ENCODE assay signal across 23 cellular contexts in genomic region chr4:109020861-109021260, GRCh38.
"Had no signal": no experiment of that assay in that cellular context is flagged by ENCODE, and none has a peak within 500 bp of the region (broad histone marks: within the 10 kb centered on the region; RNA-seq: fewer than 3 reads in every experiment).

No MANE protein-coding gene starts in this region.

- H3K9me3 ChIP-seq: suprapubic skin, testis, thyroid gland, transverse colon, upper lobe of left lung, upper lobe of right lung, uterus, vagina had no signal

- H3K4me3 ChIP-seq: stomach, suprapubic skin, testis, thoracic aorta, thyroid gland, tibial artery, tibial nerve, transverse colon, upper lobe of left lung, upper lobe of right lung, uterus, vagina had no signal

- H3K36me3 ChIP-seq: stomach, suprapubic skin, thoracic aorta, thyroid gland, tibial artery, tibial nerve, transverse colon, upper lobe of left lung, upper lobe of right lung, uterus, vagina had no signal

- H3K4me1 ChIP-seq: stomach, suprapubic skin, testis, thyroid gland, tibial artery, tibial nerve, transverse colon, upper lobe of left lung, upper lobe of right lung, uterus, vagina had no signal

- H3K27me3 ChIP-seq: stomach, suprapubic skin, testis, thyroid gland, tibial artery, tibial nerve, transverse colon, upper lobe of left lung, upper lobe of right lung, uterus, vagina had no signal

- H3K27ac ChIP-seq: stomach, suprapubic skin, testis, thoracic aorta, thyroid gland, tibial artery, tibial nerve, transverse colon, upper lobe of left lung, upper lobe of right lung, uterus, vagina had no signal

- DNase-seq: stimulated activated CD4-positive, alpha-beta T cell treated with anti-CD3 and anti-CD28 coated beads, Interleukin-2, amount 100 ng/mL, for 48 hours; stimulated activated CD4-positive, alpha-beta T cell treated with anti-CD3 and anti-CD28 coated beads, Interleukin-4, amount 100 ng/mL, for 1 hour; stimulated activated CD4-positive, alpha-beta T cell treated with anti-CD3 and anti-CD28 coated beads, Interleukin-4, amount 100 ng/mL, for 24 hours; stimulated activated CD4-positive, alpha-beta T cell treated with anti-CD3 and anti-CD28 coated beads, Interleukin-4, amount 100 ng/mL, for 4 hours; stimulated activated CD8-positive, alpha-beta memory T cell treated with anti-CD3 and anti-CD28 coated beads, Interleukin-4, amount 100 ng/mL, for 48 hours; stimulated activated naive B cell treated with anti-CD40 and anti-IgM and Interleukin-4, amounts not matched to agents 10 μg/mL and 1 μg/mL and 100 μg/mL, for 72 hours; stimulated activated naive CD4-positive, alpha-beta T cell; stimulated activated naive CD4-positive, alpha-beta T cell treated with Interleukin-2 at 50 U/mL for 16 hours; stimulated activated naive CD8-positive, alpha-beta T cell treated with anti-CD3 and anti-CD28 coated beads, Interleukin-15, amount 100 ng/mL, for 72 hours; stimulated activated naive CD8-positive, alpha-beta T cell treated with anti-CD3 and anti-CD28 coated beads, Interleukin-15, Interleukin-2, amounts not matched to agents 100 U/mL and 50 U/mL, for 24 hours; stomach; substantia nigra; testis; thyroid gland; tibial artery; transverse colon; upper lobe of left lung; upper lobe of right lung; uterus had no signal
